Comparison of ENCODE assay signal across 8 cellular contexts in the genomic region with DNA sequence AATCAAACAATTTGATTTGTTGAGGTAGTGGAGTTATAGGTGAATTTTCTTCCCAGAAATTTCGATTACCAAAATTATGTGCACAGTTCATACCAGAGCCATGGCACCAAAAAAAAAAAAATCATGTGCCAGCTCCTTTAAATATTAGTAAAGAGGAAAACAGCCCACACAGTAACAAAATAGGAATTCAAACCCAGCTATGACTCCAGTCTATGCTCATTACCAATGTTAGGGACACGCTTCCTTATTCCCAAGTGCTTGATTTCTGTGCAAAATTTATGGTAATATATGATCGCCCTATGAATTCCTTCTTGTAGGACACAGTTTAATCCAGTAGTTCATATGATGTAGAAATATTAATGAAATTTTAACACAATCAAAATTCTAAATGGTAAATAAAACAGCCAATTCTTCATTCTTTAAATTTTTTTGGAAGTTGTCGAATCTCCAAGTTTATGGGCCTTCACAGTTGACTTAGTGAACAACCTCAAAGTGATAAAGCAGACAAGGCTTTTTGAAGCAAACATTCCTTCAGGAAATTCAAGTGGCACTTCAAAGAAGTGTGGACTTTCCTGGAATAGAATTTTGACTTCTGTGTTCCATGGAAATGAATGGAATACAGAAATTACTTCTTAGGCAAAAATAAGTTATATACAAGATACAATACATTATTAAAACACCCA. TPM values are rescaled to one million over a fixed set of nuclear protein-coding genes. Genes with fewer than 3 reads are reported as not detected.
DNase-seq lines count a peak whose midpoint lies in the region; ATAC-seq and TF ChIP-seq lines count a peak whose summit lies in the region.

No MANE protein-coding gene starts in this region.

- no peak for TF ChIP-seq EP300 in neural cell (conservative IDR thresholded peaks at IDR 0.05; ENCODE audit: poor library complexity, severe bottlenecking)

- DNase-seq in coronary artery (ENCODE audit: low spot score), result no peak
- no peak for DNase-seq in medulla oblongata (ENCODE audit: extremely low spot score)
- DNase-seq in activated gamma-delta T cell (lab: John Stamatoyannopoulos, UW), result no peak

- no peak overlapping the region for H3K27ac ChIP-seq in BLaER1
- no peak overlapping the region for H3K27ac ChIP-seq in coronary artery
- H3K27ac ChIP-seq in neural cell (ENCODE audit: low read length), result no peak overlapping the region

- H2AFZ ChIP-seq in Loucy (ENCODE audit: low read length) (no peak overlapping the region), neural cell (ENCODE audit: low read depth, low read length) (no peak overlapping the region)

- H3K4me2 ChIP-seq in BLaER1 (peak overlapping the region; percentile 87), Loucy (ENCODE audit: low read depth, low read length, poor library complexity, severe bottlenecking) (peak overlapping the region; percentile 69), neural cell (ENCODE audit: low read length) (peak overlapping the region; percentile 84)

- ATAC-seq in GM21423 (IDR thresholded peaks at IDR 0.05; ENCODE audit: unreplicated experiment), result no peak
- no peak for ATAC-seq in HG03354 (IDR thresholded peaks at IDR 0.05; ENCODE audit: poor library complexity, severe bottlenecking, unreplicated experiment)

- H3K9me2 ChIP-seq in Loucy (replicated peaks; ENCODE audit: low read depth, low read length) (no peaks in the 10 kb centered on the region), neural cell (ENCODE audit: insufficient read depth, low read length) (no peaks in the 10 kb centered on the region)

- H3F3A ChIP-seq in Loucy (ENCODE audit: low read depth) (no peaks in the 10 kb centered on the region; the same call in 1 of the 2 replicates), neural cell (ENCODE audit: insufficient read depth, low read length, poor library complexity, severe bottlenecking) (no peaks in the 10 kb centered on the region)

- H3K27me3 ChIP-seq in BLaER1 (no peaks in the 10 kb centered on the region), Loucy (ENCODE audit: insufficient read depth, low read length, poor library complexity, severe bottlenecking) (no peaks in the 10 kb centered on the region), neural cell (ENCODE audit: insufficient read depth, low read depth, low read length) (no peaks in the 10 kb centered on the region)

- H3K79me2 ChIP-seq in Loucy (ENCODE audit: insufficient read depth, low read length) (peaks cover 68% of the 10 kb centered on the region), neural cell (replicated peaks; ENCODE audit: insufficient read depth, low read length) (peaks cover 50% of the 10 kb centered on the region)

- peaks cover 64% of the 10 kb centered on the region for H4K20me1 ChIP-seq in BLaER1
- H4K20me1 ChIP-seq in Loucy (ENCODE audit: insufficient read depth, low read length, poor library complexity, severe bottlenecking), result peaks cover 48% of the 10 kb centered on the region
- no peaks in the 10 kb centered on the region for H4K20me1 ChIP-seq in neural cell (ENCODE audit: insufficient read depth)

- H3K9ac ChIP-seq in BLaER1 (no peak overlapping the region), Loucy (ENCODE audit: low read depth, low read length, poor library complexity, severe bottlenecking) (peak overlapping the region; percentile 91), neural cell (ENCODE audit: low read length) (no peak overlapping the region)

- H3K4me1 ChIP-seq in BLaER1 (peaks cover 60% of the 10 kb centered on the region), Loucy (ENCODE audit: insufficient read depth, low read length, poor library complexity, severe bottlenecking) (peaks cover 73% of the 10 kb centered on the region)

- H3K4me3 ChIP-seq in BLaER1, result peak overlapping the region; percentile 86; the same call in 1 of the 2 replicates
- peak overlapping the region; percentile 95 for H3K4me3 ChIP-seq in Loucy (ENCODE audit: low read length, poor library complexity, severe bottlenecking)
- peak overlapping the region; percentile 77 for H3K4me3 ChIP-seq in coronary artery
- peak overlapping the region; percentile 74 for H3K4me3 ChIP-seq in neural cell (ENCODE audit: low read length)

- no peak for TF ChIP-seq RAD21 in neural cell (conservative IDR thresholded peaks at IDR 0.05)

- H3K9me3 ChIP-seq in BLaER1 (no peaks in the 10 kb centered on the region), Loucy (ENCODE audit: insufficient read depth, low read depth, low read length) (no peaks in the 10 kb centered on the region), neural cell (ENCODE audit: low read length) (no peaks in the 10 kb centered on the region)

- TF ChIP-seq CTCF in Loucy (conservative IDR thresholded peaks at IDR 0.05; ENCODE audit: low read length) (no peak), coronary artery (IDR thresholded peaks at IDR 0.05) (no peak), neural cell (IDR thresholded peaks at IDR 0.05; ENCODE audit: poor library complexity, severe bottlenecking) (no peak)

- H3K36me3 ChIP-seq in BLaER1, result peaks cover 31% of the 10 kb centered on the region
- no peaks in the 10 kb centered on the region for H3K36me3 ChIP-seq in Loucy (ENCODE audit: insufficient read depth, low read length)
- peaks cover 4% of the 10 kb centered on the region for H3K36me3 ChIP-seq in neural cell (ENCODE audit: insufficient read depth, low read length)

TF ChIP-seq in neural cell, 6 proteins besides CTCF, POLR2A, EP300 and RAD21:
- TF ChIP-seq SMC3 (conservative IDR thresholded peaks at IDR 0.05; ENCODE audit: poor library complexity) (no peak), TAF1 (IDR thresholded peaks at IDR 0.05; ENCODE audit: low read depth) (no peak), EZH2 (IDR thresholded peaks at IDR 0.05; ENCODE audit: borderline replicate concordance, insufficient read depth, low read length, poor library complexity, severe bottlenecking) (no peak), MXI1 (conservative IDR thresholded peaks at IDR 0.05; ENCODE audit: poor library complexity, severe bottlenecking) (no peak), POLR2AphosphoS5 (IDR thresholded peaks at IDR 0.05) (no peak)
- TF ChIP-seq, protein P1, sequence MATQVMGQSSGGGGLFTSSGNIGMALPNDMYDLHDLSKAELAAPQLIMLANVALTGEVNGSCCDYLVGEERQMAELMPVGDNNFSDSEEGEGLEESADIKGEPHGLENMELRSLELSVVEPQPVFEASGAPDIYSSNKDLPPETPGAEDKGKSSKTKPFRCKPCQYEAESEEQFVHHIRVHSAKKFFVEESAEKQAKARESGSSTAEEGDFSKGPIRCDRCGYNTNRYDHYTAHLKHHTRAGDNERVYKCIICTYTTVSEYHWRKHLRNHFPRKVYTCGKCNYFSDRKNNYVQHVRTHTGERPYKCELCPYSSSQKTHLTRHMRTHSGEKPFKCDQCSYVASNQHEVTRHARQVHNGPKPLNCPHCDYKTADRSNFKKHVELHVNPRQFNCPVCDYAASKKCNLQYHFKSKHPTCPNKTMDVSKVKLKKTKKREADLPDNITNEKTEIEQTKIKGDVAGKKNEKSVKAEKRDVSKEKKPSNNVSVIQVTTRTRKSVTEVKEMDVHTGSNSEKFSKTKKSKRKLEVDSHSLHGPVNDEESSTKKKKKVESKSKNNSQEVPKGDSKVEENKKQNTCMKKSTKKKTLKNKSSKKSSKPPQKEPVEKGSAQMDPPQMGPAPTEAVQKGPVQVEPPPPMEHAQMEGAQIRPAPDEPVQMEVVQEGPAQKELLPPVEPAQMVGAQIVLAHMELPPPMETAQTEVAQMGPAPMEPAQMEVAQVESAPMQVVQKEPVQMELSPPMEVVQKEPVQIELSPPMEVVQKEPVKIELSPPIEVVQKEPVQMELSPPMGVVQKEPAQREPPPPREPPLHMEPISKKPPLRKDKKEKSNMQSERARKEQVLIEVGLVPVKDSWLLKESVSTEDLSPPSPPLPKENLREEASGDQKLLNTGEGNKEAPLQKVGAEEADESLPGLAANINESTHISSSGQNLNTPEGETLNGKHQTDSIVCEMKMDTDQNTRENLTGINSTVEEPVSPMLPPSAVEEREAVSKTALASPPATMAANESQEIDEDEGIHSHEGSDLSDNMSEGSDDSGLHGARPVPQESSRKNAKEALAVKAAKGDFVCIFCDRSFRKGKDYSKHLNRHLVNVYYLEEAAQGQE (IDR thresholded peaks at IDR 0.05; ENCODE audit: borderline replicate concordance), result no peak

RNA-seq across cellular contexts. Expression of a gene that starts 1.9 kb away (rescaled TPM):
- polyA plus RNA-seq in neural cell, result 44.7 and 61.3 TPM in 2 replicates
- polyA minus RNA-seq in neural cell, result 94.2 and 119 TPM in 2 replicates

RNA-seq across cellular contexts. Expression of a gene that starts 6.3 kb away (rescaled TPM):
- polyA plus RNA-seq in neural cell, result 6.9 and 10.4 TPM in 2 replicates
- polyA minus RNA-seq in neural cell, result 19.0 and 22.5 TPM in 2 replicates
